Comparison of ENCODE assay signal across 8 cellular contexts in the genomic region with DNA sequence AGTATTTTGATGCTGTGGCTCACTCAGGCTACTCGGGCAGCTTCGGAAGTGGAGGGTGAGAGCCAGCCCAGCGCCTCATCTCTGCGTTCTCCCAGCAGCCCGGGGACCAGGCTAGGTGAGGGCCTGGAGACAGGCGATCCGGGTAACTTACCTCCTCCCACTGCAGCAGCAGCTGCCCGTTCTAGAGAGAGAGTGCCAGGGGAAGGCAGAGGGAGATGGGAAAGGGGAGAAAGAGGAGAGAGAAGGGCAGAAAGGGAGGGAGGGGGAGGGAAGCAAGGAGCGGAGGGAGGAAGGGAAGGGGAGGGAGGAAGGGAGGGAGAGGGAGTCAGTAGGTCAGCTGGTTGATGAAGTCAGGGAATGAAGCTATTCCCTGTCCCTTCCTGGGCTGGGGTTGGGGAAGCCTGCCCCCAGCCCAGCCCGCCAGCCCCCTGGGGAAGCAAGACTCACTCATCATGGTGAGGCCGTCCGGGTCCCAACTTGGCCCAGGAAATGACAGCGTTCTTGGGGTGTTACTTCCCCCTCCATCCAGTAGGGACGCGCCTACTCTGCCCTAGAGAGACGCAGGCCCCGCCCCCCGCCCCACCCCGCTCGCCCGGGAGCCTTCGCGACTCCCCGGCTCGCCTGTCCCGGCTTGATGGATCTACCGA. TPM values are rescaled to one million over a fixed set of nuclear protein-coding genes. Genes with fewer than 3 reads are reported as not detected.
DNase-seq lines count a peak whose midpoint lies in the region; ATAC-seq and TF ChIP-seq lines count a peak whose summit lies in the region.

A gene with protein sequence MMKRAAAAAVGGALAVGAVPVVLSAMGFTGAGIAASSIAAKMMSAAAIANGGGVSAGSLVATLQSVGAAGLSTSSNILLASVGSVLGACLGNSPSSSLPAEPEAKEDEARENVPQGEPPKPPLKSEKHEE (minus strand): TSS at position 494 of the 647 bp plus-strand sequence. CDS start 40 bp downstream, at position 454.

- peak; percentile 20 for TF ChIP-seq CTCF in mesothelial cell of epicardium (IDR thresholded peaks at IDR 0.05; ENCODE audit: unreplicated experiment)

- H3K27me3 ChIP-seq in CD4-positive, CD25-positive, alpha-beta regulatory T cell (ENCODE audit: control insufficient read depth, insufficient read depth, low read length), result peaks cover 11% of the 10 kb centered on the region

- peak; percentile 85 to 92 for ATAC-seq in CD4-positive, CD25-positive, alpha-beta regulatory T cell (ENCODE audit: low read depth in 2 of 2)
- ATAC-seq in GM19328 (IDR thresholded peaks at IDR 0.05; ENCODE audit: unreplicated experiment) (peak; percentile 88), HG03460 (IDR thresholded peaks at IDR 0.05; ENCODE audit: unreplicated experiment) (peak; percentile 98)

- H3K4me1 Mint-ChIP-seq in CD4-positive, CD25-positive, alpha-beta regulatory T cell, result peaks cover 10 to 25% (median 19%) of the 10 kb centered on the region in 4 donors
- peaks cover 16% of the 10 kb centered on the region for H3K4me1 Mint-ChIP-seq in mesothelial cell of epicardium

- H3K27ac ChIP-seq in CD4-positive, CD25-positive, alpha-beta regulatory T cell (ENCODE audit: insufficient read depth, low read length, poor library complexity, severe bottlenecking), result peak within 1 kb of the TSS; percentile 69

- peak within 1 kb of the TSS; percentile 79 to 96 (median 90) for H3K4me3 Mint-ChIP-seq in CD4-positive, CD25-positive, alpha-beta regulatory T cell
- H3K4me3 Mint-ChIP-seq in mesothelial cell of epicardium, result peak within 1 kb of the TSS; percentile 70

- H3K36me3 ChIP-seq in CD4-positive, CD25-positive, alpha-beta regulatory T cell (ENCODE audit: control insufficient read depth, insufficient read depth, low read length), result no peaks in the 10 kb centered on the region

- DNase-seq in CD4-positive, CD25-positive, alpha-beta regulatory T cell, result peak; percentile 54 to 82 (median 59)
- peak; percentile 15 for DNase-seq in NK-92 (lab: John Stamatoyannopoulos, UW; ENCODE audit: unreplicated experiment)
- DNase-seq in activated CD8-positive, alpha-beta memory T cell treated with anti-CD3 and anti-CD28 coated beads, Interleukin-2, amount 50 U/mL, for 1 hour (ENCODE audit: extremely low read depth), result peak; percentile 22
- DNase-seq in mesothelial cell of epicardium (ENCODE audit: low spot score in 2 of 2, unreplicated experiment in 2 of 2), result no peak
- peak; percentile 37 for DNase-seq in stimulated activated CD8-positive, alpha-beta memory T cell treated with anti-CD3 and anti-CD28 coated beads, Interleukin-15, amount 100 ng/mL, for 24 hours (ENCODE audit: low read depth)

- H3K27ac Mint-ChIP-seq in CD4-positive, CD25-positive, alpha-beta regulatory T cell, result peak within 1 kb of the TSS; percentile 75 to 89 (median 78)
- H3K27ac Mint-ChIP-seq in mesothelial cell of epicardium, result peak within 1 kb of the TSS; percentile 61

- H3K36me3 Mint-ChIP-seq in CD4-positive, CD25-positive, alpha-beta regulatory T cell, result peaks cover 4% of the 10 kb centered on the region
- H3K36me3 Mint-ChIP-seq in mesothelial cell of epicardium, result no peaks in the 10 kb centered on the region

- H3K4me3 ChIP-seq in CD4-positive, CD25-positive, alpha-beta regulatory T cell (ENCODE audit: low read depth, low read length), result peak within 1 kb of the TSS; percentile 92

- H3K9me3 Mint-ChIP-seq in CD4-positive, CD25-positive, alpha-beta regulatory T cell, result no peaks in the 10 kb centered on the region
- no peaks in the 10 kb centered on the region for H3K9me3 Mint-ChIP-seq in mesothelial cell of epicardium

- peaks cover 22% of the 10 kb centered on the region for H3K4me1 ChIP-seq in CD4-positive, CD25-positive, alpha-beta regulatory T cell (ENCODE audit: control insufficient read depth, insufficient read depth, low read length, poor library complexity, severe bottlenecking)

- no peaks in the 10 kb centered on the region for H3K9me3 ChIP-seq in CD4-positive, CD25-positive, alpha-beta regulatory T cell (ENCODE audit: control insufficient read depth in 2 of 2, low read length in 2 of 2)

- peaks cover 17% of the 10 kb centered on the region for H3K27me3 Mint-ChIP-seq in CD4-positive, CD25-positive, alpha-beta regulatory T cell
- H3K27me3 Mint-ChIP-seq in mesothelial cell of epicardium (ENCODE audit: low read depth), result peaks cover 11% of the 10 kb centered on the region

- in situ Hi-C loops in endometrial microvascular endothelial cells (cut with HindIII; ENCODE audit: inconsistent ontology term, low pct_unique_long_range_greater_than_20kb, low sequenced_read_pairs), result no loop called here

RNA-seq across cellular contexts. Expression of the gene that starts here (rescaled TPM):
- total RNA-seq in CD4-positive, CD25-positive, alpha-beta regulatory T cell, result 27.5 TPM
- 10 to 100 TPM; 59.1 to 90.9 (median 75.9) TPM for polyA plus RNA-seq in CD4-positive, CD25-positive, alpha-beta regulatory T cell
- 82.9 TPM for total RNA-seq in endometrial microvascular endothelial cells (ENCODE audit: inconsistent ontology term)
- 28.5 to 36.2 TPM (median 35.8 TPM) in 3 replicates for total RNA-seq in mesothelial cell of epicardium

Comparison
In these comparisons a context has a peak if more than half of its experiments do, and no peak if none do; other contexts are left out.
1. DNase-seq: peak in CD4-positive, CD25-positive, alpha-beta regulatory T cell (3 of 3), NK-92 (single experiment), activated CD8-positive, alpha-beta memory T cell treated with anti-CD3 and anti-CD28 coated beads, Interleukin-2, amount 50 U/mL, for 1 hour (single experiment) and stimulated activated CD8-positive, alpha-beta memory T cell treated with anti-CD3 and anti-CD28 coated beads, Interleukin-15, amount 100 ng/mL, for 24 hours (single experiment); none in mesothelial cell of epicardium (0 of 2).
2. Peak in every context shown above with its lines, with median percentiles within 50 percentile points of each other: ATAC-seq.